ENCODE assay signal across 10 cellular contexts in genomic region chrX:153966841-153967535, GRCh38. TPM values are rescaled to one million over a fixed set of nuclear protein-coding genes. Genes with fewer than 3 reads are reported as not detected.
DNase-seq lines count a peak whose midpoint lies in the region; ATAC-seq, FAIRE-seq and TF ChIP-seq lines count a peak whose summit lies in the region.
"Had no signal": no experiment of that assay in that cellular context is flagged by ENCODE, and none has a peak within 500 bp of the region (broad histone marks: within the 10 kb centered on the region; RNA-seq: fewer than 3 reads in every experiment).

No MANE protein-coding gene starts in this region.

- H3K4me3 ChIP-seq in HepG2 (replicated peaks in 1 of 3; ENCODE audit: insufficient read depth in 1 of 3, low read depth in 2 of 3, low read length in 3 of 3) (no peak overlapping the region; a peak in 1 of 6 replicates), stomach smooth muscle (ENCODE audit: low read length in 2 of 2) (peak overlapping the region in 1 of 2 donors; percentile 52)

- POLR2A ChIA-PET in activated CD4-positive, alpha-beta T cell treated with anti-CD3 and anti-CD28 coated beads for 36 hours (lab: Charles Lee): interaction anchor here (0.7 to 3.1 kb wide), 8 partner anchors 14 to 412 kb away, joined by 3 to 12 read pairs (median 4); partner anchors contain the start of genes ARHGAP4, EMD and MECP2
- POLR2A ChIA-PET in HepG2 (lab: Yijun Ruan, JAX): interaction anchor here (1.0 to 1.4 kb wide), 3 partner anchors 9 to 201 kb away, joined by 3 to 5 read pairs (median 4); no protein-coding TSS in a partner anchor

- H3K36me3 ChIP-seq in HepG2 (replicated peaks in 1 of 2; ENCODE audit: control insufficient read depth in 1 of 2, insufficient read depth in 2 of 2, low read length in 2 of 2): peaks cover 7 to 41% of the 10 kb centered on the region in 2 experiments; a peak in 4 of 5 replicates
- peaks cover 3 to 5% of the 10 kb centered on the region in 2 donors for H3K36me3 ChIP-seq in stomach smooth muscle (ENCODE audit: control insufficient read depth in 2 of 2, insufficient read depth in 2 of 2, low read length in 2 of 2)

- TF ChIP-seq EP300 in HepG2 (IDR thresholded peaks at IDR 0.05; ENCODE audit: low read depth in 2 of 2, low read length in 2 of 2): no peak
- no peak for TF ChIP-seq EP300 in HepG2 (CRISPR knock-in tag; IDR thresholded peaks at IDR 0.05; ENCODE audit: borderline replicate concordance)

- peaks cover 34% of the 10 kb centered on the region for H3K4me1 Mint-ChIP-seq in activated CD4-positive, alpha-beta T cell treated with anti-CD3 and anti-CD28 coated beads for 36 hours

- peak overlapping the region; percentile 88; the same call in 1 of the 2 replicates for H3K4me2 ChIP-seq in HepG2 (ENCODE audit: low read depth, low read length)

- H3K9ac ChIP-seq in HepG2 (ENCODE audit: insufficient read depth, low read depth, low read length) (no peak overlapping the region), stomach smooth muscle (ENCODE audit: low read length in 2 of 2) (peak overlapping the region in 1 of 2 donors; percentile 21)

- no peak overlapping the region for H2AFZ ChIP-seq in HepG2 (ENCODE audit: low read length)

- no peak for TF ChIP-seq CTCF in HepG2 (CRISPR knock-in tag; IDR thresholded peaks at IDR 0.05)

- H3K9me3 ChIP-seq in HepG2 (ENCODE audit: low read length) (no peaks in the 10 kb centered on the region), stomach smooth muscle (ENCODE audit: control insufficient read depth in 2 of 2, low read length in 2 of 2) (no peaks in the 10 kb centered on the region)

- H4K20me1 ChIP-seq in HepG2 (ENCODE audit: insufficient read depth, low read length): peaks cover 48% of the 10 kb centered on the region

- no peak for TF ChIP-seq RAD21 in HepG2 (CRISPR knock-in tag; IDR thresholded peaks at IDR 0.05)

- no peak for TF ChIP-seq POLR2A in HepG2 (IDR thresholded peaks at IDR 0.05; ENCODE audit: insufficient read depth in 1 of 2, low read depth in 2 of 2, low read length in 2 of 2)

- intact Hi-C loops in activated CD4-positive, alpha-beta T cell treated with anti-CD3 and anti-CD28 coated beads for 36 hours (cut with DNase I, micrococcal nuclease): loop anchor here in 1 of 2 experiments (1.0 kb wide), 2 partner anchors 173 to 243 kb away; partner anchors contain the start of genes ABCD1, BCAP31, IDH3G and SSR4
- intact Hi-C loops in HepG2 (cut with micrococcal nuclease; ENCODE audit: unreplicated experiment): no loop called here

- peak; percentile 83 for DNase-seq in activated CD4-positive, alpha-beta T cell treated with anti-CD3 and anti-CD28 coated beads for 36 hours
- DNase-seq in activated CD4-positive, alpha-beta T cell treated with anti-CD3 and anti-CD28 coated beads, Interleukin-2, amount 50 U/mL, for 1 hour: no peak
- DNase-seq in activated T-cell treated with anti-CD3 and anti-CD28 coated beads, Interleukin-2, amount 50 U/mL, for 48 hours: peak; percentile 51 to 69
- DNase-seq in HepG2 (ENCODE audit: low spot score): no peak
- no peak for DNase-seq in NCI-H774 (lab: John Stamatoyannopoulos, UW)
- DNase-seq: NCI-H2029 treated with DMSO at 0.1 percent for 48 hours had no signal

- in situ Hi-C loops in HepG2 (cut with HindIII; ENCODE audit: extremely low pct_ligation_motif_present, low pct_unique_long_range_greater_than_20kb): no loop called here

- peak overlapping the region; percentile 96 for H3K27ac Mint-ChIP-seq in activated CD4-positive, alpha-beta T cell treated with anti-CD3 and anti-CD28 coated beads for 36 hours

- no peaks in the 10 kb centered on the region for H3K27me3 Mint-ChIP-seq in activated CD4-positive, alpha-beta T cell treated with anti-CD3 and anti-CD28 coated beads for 36 hours

- BruUV-seq in HepG2 (replicated peaks; lab: Mats Ljungman, UMichigan): no TSS peak

- H3K27ac ChIP-seq in HepG2 (ENCODE audit: extremely low read length, insufficient read depth, low read length) (no peak overlapping the region), stomach smooth muscle (ENCODE audit: low read length) (peak overlapping the region; percentile 99)

- H3K9me3 Mint-ChIP-seq in activated CD4-positive, alpha-beta T cell treated with anti-CD3 and anti-CD28 coated beads for 36 hours (ENCODE audit: low read depth): no peaks in the 10 kb centered on the region

- WGBS in HepG2 (ENCODE audit: low lambda C conversion rate): 80% methylated on average over 2 of the region's 14 CpGs

- CTCF ChIA-PET in activated CD4-positive, alpha-beta T cell treated with anti-CD3 and anti-CD28 coated beads for 36 hours (lab: Charles Lee): interaction anchor here (0.6 to 3.7 kb wide), 8 partner anchors 14 to 345 kb away, joined by 3 to 19 read pairs (median 3); no protein-coding TSS in a partner anchor
- CTCF ChIA-PET in HepG2 (lab: Yijun Ruan, JAX; ENCODE audit: low intra/inter-chr PET ratio, low total read pairs): no interaction called here

- H3K36me3 Mint-ChIP-seq in activated CD4-positive, alpha-beta T cell treated with anti-CD3 and anti-CD28 coated beads for 36 hours (ENCODE audit: low read depth): peaks cover 36% of the 10 kb centered on the region

- peak overlapping the region; percentile 94 for H3K4me3 Mint-ChIP-seq in activated CD4-positive, alpha-beta T cell treated with anti-CD3 and anti-CD28 coated beads for 36 hours

- H3K27me3 ChIP-seq in HepG2 (ENCODE audit: control insufficient read depth in 1 of 2, insufficient read depth in 2 of 2, low read length in 2 of 2): no peaks in the 10 kb centered on the region; a peak in 1 of 5 replicates
- peaks cover 0 to 7% of the 10 kb centered on the region in 2 donors for H3K27me3 ChIP-seq in stomach smooth muscle (ENCODE audit: control insufficient read depth in 1 of 2, insufficient read depth in 2 of 2, low read length in 2 of 2)

- H3K4me1 ChIP-seq in HepG2 (ENCODE audit: insufficient read depth, low read length) (peaks cover 36% of the 10 kb centered on the region), stomach smooth muscle (ENCODE audit: control insufficient read depth, insufficient read depth, low read length) (peaks cover 46% of the 10 kb centered on the region)

- ATAC-seq in activated CD4-positive, alpha-beta T cell treated with anti-CD3 and anti-CD28 coated beads for 36 hours: peak; percentile 46
- ATAC-seq in HepG2 (no peak), GM21619 (IDR thresholded peaks at IDR 0.05; ENCODE audit: unreplicated experiment) (no peak), HG03175 (IDR thresholded peaks at IDR 0.05; ENCODE audit: unreplicated experiment) (no peak)

- no peak for FAIRE-seq in HepG2 (lab: Jason Lieb, UNC)
- FAIRE-seq: keratinocyte had no signal

- peaks cover 66% of the 10 kb centered on the region for H3K79me2 ChIP-seq in HepG2 (ENCODE audit: insufficient read depth, low read length)

RNA-seq across cellular contexts. Expression of gene HCFC1, which starts 4.6 kb away (rescaled TPM):
- total RNA-seq in activated CD4-positive, alpha-beta T cell treated with anti-CD3 and anti-CD28 coated beads for 36 hours: 100 to 1,000 TPM in 1 of 2 experiments, 10 to 100 TPM in 1; 99.5 to 147 TPM
- total RNA-seq in HepG2 (2016; rRNA removed; fragmentation: Illumina TruSeq; extraction: Trizol): 17.8 and 24.0 TPM in 2 replicates
- total RNA-seq in HepG2 (2016; cell fraction: cytosol; rRNA removed; fragmentation: Illumina TruSeq; extraction: Trizol; ENCODE audit: low read depth): 3.1 and 3.2 TPM in 2 replicates
- total RNA-seq in HepG2 (2016; cell fraction: insoluble cytoplasmic fraction; rRNA removed; fragmentation: Illumina TruSeq; extraction: Trizol): 18.3 and 20.3 TPM in 2 replicates
- total RNA-seq in HepG2 (2016; cell fraction: membrane; rRNA removed; fragmentation: Illumina TruSeq; extraction: Trizol): 11.9 and 12.8 TPM in 2 replicates
- total RNA-seq in HepG2 (2016; cell fraction: nucleus; rRNA removed; fragmentation: Illumina TruSeq; extraction: Trizol): 17.9 and 21.9 TPM in 2 replicates
- polyA plus RNA-seq in HepG2 (2011; rRNA removed): 5.8 TPM in 2 replicates
- 4.6 and 5.7 TPM in 2 replicates for polyA plus RNA-seq in HepG2 (2011; cell fraction: cytosol; rRNA removed)
- 27.7 and 34.4 TPM in 2 replicates for polyA plus RNA-seq in HepG2 (2011; cell fraction: nucleus; rRNA removed)
- polyA plus RNA-seq in HepG2 (2012): 18.3 and 21.2 TPM in 2 replicates
- polyA plus RNA-seq in HepG2 (2016; cell fraction: cytosol; fragmentation: Illumina TruSeq; extraction: Trizol; ENCODE audit: low read depth): 2.2 and 2.6 TPM in 2 replicates
- 32.5 and 46.4 TPM in 2 replicates for polyA plus RNA-seq in HepG2 (2016; cell fraction: insoluble cytoplasmic fraction; fragmentation: Illumina TruSeq; extraction: Trizol; ENCODE audit: low read depth)
- polyA plus RNA-seq in HepG2 (2016; cell fraction: membrane; fragmentation: Illumina TruSeq; extraction: Trizol; ENCODE audit: low read depth): 7.0 and 9.4 TPM in 2 replicates
- polyA plus RNA-seq in HepG2 (2016; cell fraction: nucleus; fragmentation: Illumina TruSeq; extraction: Trizol; ENCODE audit: insufficient read depth, low read depth): 60.1 and 68.4 TPM in 2 replicates
- polyA minus RNA-seq in HepG2 (2011; rRNA and poly(A)+ RNA removed; ENCODE audit: low replicate concordance): 16.9 and 25.4 TPM in 2 replicates
- 17.9 and 19.6 TPM in 2 replicates for polyA minus RNA-seq in HepG2 (2011; cell fraction: cytosol; rRNA and poly(A)+ RNA removed)
- 10.3 and 14.4 TPM in 2 replicates for polyA minus RNA-seq in HepG2 (2011; cell fraction: nucleus; rRNA and poly(A)+ RNA removed)

RNA-seq across cellular contexts. Expression of gene TMEM187, which starts 5.6 kb away (rescaled TPM):
- 1 to 10 TPM; 4.4 to 5.4 TPM for total RNA-seq in activated CD4-positive, alpha-beta T cell treated with anti-CD3 and anti-CD28 coated beads for 36 hours
- 1.7 and 2.2 TPM in 2 replicates for total RNA-seq in HepG2 (2016; rRNA removed; fragmentation: Illumina TruSeq; extraction: Trizol)
- 0.40 and 0.53 TPM in 2 replicates for total RNA-seq in HepG2 (2016; cell fraction: cytosol; rRNA removed; fragmentation: Illumina TruSeq; extraction: Trizol; ENCODE audit: low read depth)
- total RNA-seq in HepG2 (2016; cell fraction: insoluble cytoplasmic fraction; rRNA removed; fragmentation: Illumina TruSeq; extraction: Trizol): 2.0 and 3.2 TPM in 2 replicates
- total RNA-seq in HepG2 (2016; cell fraction: membrane; rRNA removed; fragmentation: Illumina TruSeq; extraction: Trizol): 1.1 and 1.3 TPM in 2 replicates
- 2.5 and 3.6 TPM in 2 replicates for total RNA-seq in HepG2 (2016; cell fraction: nucleus; rRNA removed; fragmentation: Illumina TruSeq; extraction: Trizol)
- 6.2 and 6.7 TPM in 2 replicates for polyA plus RNA-seq in HepG2 (2011; rRNA removed)
- polyA plus RNA-seq in HepG2 (2011; cell fraction: cytosol; rRNA removed): 7.0 and 11.0 TPM in 2 replicates
- polyA plus RNA-seq in HepG2 (2011; cell fraction: nucleus; rRNA removed): 4.7 and 4.8 TPM in 2 replicates
- 5.0 and 5.4 TPM in 2 replicates for polyA plus RNA-seq in HepG2 (2012)
- polyA plus RNA-seq in HepG2 (2016; cell fraction: cytosol; fragmentation: Illumina TruSeq; extraction: Trizol; ENCODE audit: low read depth): 0.63 and 0.91 TPM in 2 replicates
- polyA plus RNA-seq in HepG2 (2016; cell fraction: insoluble cytoplasmic fraction; fragmentation: Illumina TruSeq; extraction: Trizol; ENCODE audit: low read depth): 1.3 and 2.0 TPM in 2 replicates
- polyA plus RNA-seq in HepG2 (2016; cell fraction: membrane; fragmentation: Illumina TruSeq; extraction: Trizol; ENCODE audit: low read depth): 0.69 and 1.2 TPM in 2 replicates
- polyA plus RNA-seq in HepG2 (2016; cell fraction: nucleus; fragmentation: Illumina TruSeq; extraction: Trizol; ENCODE audit: insufficient read depth, low read depth): 3.0 and 3.8 TPM in 2 replicates
- 9.2 and 13.1 TPM in 2 replicates for polyA minus RNA-seq in HepG2 (2011; rRNA and poly(A)+ RNA removed; ENCODE audit: low replicate concordance)
- 3.5 and 3.7 TPM in 2 replicates for polyA minus RNA-seq in HepG2 (2011; cell fraction: cytosol; rRNA and poly(A)+ RNA removed)
- 1.4 and 3.5 TPM in 2 replicates for polyA minus RNA-seq in HepG2 (2011; cell fraction: nucleus; rRNA and poly(A)+ RNA removed)

RNA-seq across cellular contexts. Expression of gene RENBP, which starts 22.5 kb away (rescaled TPM):
- total RNA-seq in activated CD4-positive, alpha-beta T cell treated with anti-CD3 and anti-CD28 coated beads for 36 hours: 1 to 10 TPM; 6.0 to 8.1 TPM
- total RNA-seq in HepG2 (2016; rRNA removed; fragmentation: Illumina TruSeq; extraction: Trizol): 0.77 and 1.4 TPM in 2 replicates
- total RNA-seq in HepG2 (2016; cell fraction: cytosol; rRNA removed; fragmentation: Illumina TruSeq; extraction: Trizol; ENCODE audit: low read depth): not detected in 2 replicates
- total RNA-seq in HepG2 (2016; cell fraction: insoluble cytoplasmic fraction; rRNA removed; fragmentation: Illumina TruSeq; extraction: Trizol): 0.48 and 1.3 TPM in 2 replicates
- total RNA-seq in HepG2 (2016; cell fraction: membrane; rRNA removed; fragmentation: Illumina TruSeq; extraction: Trizol): 0.31 and 0.34 TPM in 2 replicates
- total RNA-seq in HepG2 (2016; cell fraction: nucleus; rRNA removed; fragmentation: Illumina TruSeq; extraction: Trizol): 0.78 and 1.4 TPM in 2 replicates
- 2.0 and 2.6 TPM in 2 replicates for polyA plus RNA-seq in HepG2 (2011; rRNA removed)
- 2.7 and 3.2 TPM in 2 replicates for polyA plus RNA-seq in HepG2 (2011; cell fraction: cytosol; rRNA removed)
- 7.0 and 9.2 TPM in 2 replicates for polyA plus RNA-seq in HepG2 (2011; cell fraction: nucleus; rRNA removed)
- polyA plus RNA-seq in HepG2 (2012): 1.5 and 2.1 TPM in 2 replicates
- polyA plus RNA-seq in HepG2 (2016; cell fraction: cytosol; fragmentation: Illumina TruSeq; extraction: Trizol; ENCODE audit: low read depth): 0.29 and 0.48 TPM in 2 replicates
- polyA plus RNA-seq in HepG2 (2016; cell fraction: insoluble cytoplasmic fraction; fragmentation: Illumina TruSeq; extraction: Trizol; ENCODE audit: low read depth): 0.72 and 1.8 TPM in 2 replicates
- polyA plus RNA-seq in HepG2 (2016; cell fraction: membrane; fragmentation: Illumina TruSeq; extraction: Trizol; ENCODE audit: low read depth): 0.16 and 0.45 TPM in 2 replicates
- 0.89 and 1.6 TPM in 2 replicates for polyA plus RNA-seq in HepG2 (2016; cell fraction: nucleus; fragmentation: Illumina TruSeq; extraction: Trizol; ENCODE audit: insufficient read depth, low read depth)
- polyA minus RNA-seq in HepG2 (2011; rRNA and poly(A)+ RNA removed; ENCODE audit: low replicate concordance): 3.3 TPM in 1 of 2 replicates, not detected in the other
- polyA minus RNA-seq in HepG2 (2011; cell fraction: cytosol; rRNA and poly(A)+ RNA removed): 0.53 and 1.5 TPM in 2 replicates
- polyA minus RNA-seq in HepG2 (2011; cell fraction: nucleus; rRNA and poly(A)+ RNA removed): 1.6 and 1.7 TPM in 2 replicates

RNA-seq across cellular contexts. Expression of gene NAA10, which starts 32.2 kb away (rescaled TPM):
- 100 to 1,000 TPM; 108 to 115 TPM for total RNA-seq in activated CD4-positive, alpha-beta T cell treated with anti-CD3 and anti-CD28 coated beads for 36 hours
- 51.1 and 51.7 TPM in 2 replicates for total RNA-seq in HepG2 (2016; rRNA removed; fragmentation: Illumina TruSeq; extraction: Trizol)
- total RNA-seq in HepG2 (2016; cell fraction: cytosol; rRNA removed; fragmentation: Illumina TruSeq; extraction: Trizol; ENCODE audit: low read depth): 55.8 and 62.5 TPM in 2 replicates
- total RNA-seq in HepG2 (2016; cell fraction: insoluble cytoplasmic fraction; rRNA removed; fragmentation: Illumina TruSeq; extraction: Trizol): 47.6 and 50.9 TPM in 2 replicates
- total RNA-seq in HepG2 (2016; cell fraction: membrane; rRNA removed; fragmentation: Illumina TruSeq; extraction: Trizol): 52.1 and 59.2 TPM in 2 replicates
- 27.3 and 30.2 TPM in 2 replicates for total RNA-seq in HepG2 (2016; cell fraction: nucleus; rRNA removed; fragmentation: Illumina TruSeq; extraction: Trizol)
- 49.1 and 49.2 TPM in 2 replicates for polyA plus RNA-seq in HepG2 (2011; rRNA removed)
- polyA plus RNA-seq in HepG2 (2011; cell fraction: cytosol; rRNA removed): 61.9 and 80.7 TPM in 2 replicates
- polyA plus RNA-seq in HepG2 (2011; cell fraction: nucleus; rRNA removed): 84.9 and 98.2 TPM in 2 replicates
- polyA plus RNA-seq in HepG2 (2012): 45.4 and 52.3 TPM in 2 replicates
- 168 and 195 TPM in 2 replicates for polyA plus RNA-seq in HepG2 (2016; cell fraction: cytosol; fragmentation: Illumina TruSeq; extraction: Trizol; ENCODE audit: low read depth)
- polyA plus RNA-seq in HepG2 (2016; cell fraction: insoluble cytoplasmic fraction; fragmentation: Illumina TruSeq; extraction: Trizol; ENCODE audit: low read depth): 99.2 and 109 TPM in 2 replicates
- polyA plus RNA-seq in HepG2 (2016; cell fraction: membrane; fragmentation: Illumina TruSeq; extraction: Trizol; ENCODE audit: low read depth): 92.8 and 108 TPM in 2 replicates
- polyA plus RNA-seq in HepG2 (2016; cell fraction: nucleus; fragmentation: Illumina TruSeq; extraction: Trizol; ENCODE audit: insufficient read depth, low read depth): 92.2 and 97.8 TPM in 2 replicates
- 30.3 and 98.8 TPM in 2 replicates for polyA minus RNA-seq in HepG2 (2011; rRNA and poly(A)+ RNA removed; ENCODE audit: low replicate concordance)
- 14.6 and 17.3 TPM in 2 replicates for polyA minus RNA-seq in HepG2 (2011; cell fraction: cytosol; rRNA and poly(A)+ RNA removed)
- 23.7 and 25.0 TPM in 2 replicates for polyA minus RNA-seq in HepG2 (2011; cell fraction: nucleus; rRNA and poly(A)+ RNA removed)

RNA-seq across cellular contexts. Expression of gene ARHGAP4, which starts 40.9 kb away (rescaled TPM):
- total RNA-seq in activated CD4-positive, alpha-beta T cell treated with anti-CD3 and anti-CD28 coated beads for 36 hours: 100 to 1,000 TPM; 130 to 135 TPM
- total RNA-seq in HepG2 (2016; rRNA removed; fragmentation: Illumina TruSeq; extraction: Trizol): 0.64 TPM in 1 of 2 replicates, not detected in the other
- not detected in 2 replicates for total RNA-seq in HepG2 (2016; cell fraction: cytosol; rRNA removed; fragmentation: Illumina TruSeq; extraction: Trizol; ENCODE audit: low read depth)
- total RNA-seq in HepG2 (2016; cell fraction: insoluble cytoplasmic fraction; rRNA removed; fragmentation: Illumina TruSeq; extraction: Trizol): 0.22 TPM in 1 of 2 replicates, not detected in the other
- total RNA-seq in HepG2 (2016; cell fraction: membrane; rRNA removed; fragmentation: Illumina TruSeq; extraction: Trizol): 0.28 TPM in 1 of 2 replicates, not detected in the other
- 0.41 TPM in 1 of 2 replicates, not detected in the other for total RNA-seq in HepG2 (2016; cell fraction: nucleus; rRNA removed; fragmentation: Illumina TruSeq; extraction: Trizol)
- polyA plus RNA-seq in HepG2 (2011; rRNA removed): 0.57 and 1.1 TPM in 2 replicates
- polyA plus RNA-seq in HepG2 (2011; cell fraction: cytosol; rRNA removed): 0.10 and 0.19 TPM in 2 replicates
- 7.0 and 9.1 TPM in 2 replicates for polyA plus RNA-seq in HepG2 (2011; cell fraction: nucleus; rRNA removed)
- polyA plus RNA-seq in HepG2 (2012): 0.35 and 0.59 TPM in 2 replicates
- polyA plus RNA-seq in HepG2 (2016; cell fraction: cytosol; fragmentation: Illumina TruSeq; extraction: Trizol; ENCODE audit: low read depth): not detected in 2 replicates
- polyA plus RNA-seq in HepG2 (2016; cell fraction: insoluble cytoplasmic fraction; fragmentation: Illumina TruSeq; extraction: Trizol; ENCODE audit: low read depth): not detected in 2 replicates
- not detected in 2 replicates for polyA plus RNA-seq in HepG2 (2016; cell fraction: membrane; fragmentation: Illumina TruSeq; extraction: Trizol; ENCODE audit: low read depth)
- polyA plus RNA-seq in HepG2 (2016; cell fraction: nucleus; fragmentation: Illumina TruSeq; extraction: Trizol; ENCODE audit: insufficient read depth, low read depth): 0.64 and 1.9 TPM in 2 replicates
- polyA minus RNA-seq in HepG2 (2011; rRNA and poly(A)+ RNA removed; ENCODE audit: low replicate concordance): 1.6 and 1.8 TPM in 2 replicates
- 1.1 TPM in 1 of 2 replicates, not detected in the other for polyA minus RNA-seq in HepG2 (2011; cell fraction: cytosol; rRNA and poly(A)+ RNA removed)
- polyA minus RNA-seq in HepG2 (2011; cell fraction: nucleus; rRNA and poly(A)+ RNA removed): 1.2 and 2.8 TPM in 2 replicates

Comparison
In these comparisons a context has a peak if more than half of its experiments do, and no peak if none do; other contexts are left out.
1. DNase-seq: peak in activated CD4-positive, alpha-beta T cell treated with anti-CD3 and anti-CD28 coated beads for 36 hours (single experiment) and activated T-cell treated with anti-CD3 and anti-CD28 coated beads, Interleukin-2, amount 50 U/mL, for 48 hours (2 of 2); none in activated CD4-positive, alpha-beta T cell treated with anti-CD3 and anti-CD28 coated beads, Interleukin-2, amount 50 U/mL, for 1 hour (single experiment), HepG2 (single experiment) and NCI-H774 (single experiment).